Comparison of ENCODE assay signal across 1 cellular context in genomic region chr2:27932396-27932795, GRCh38.
TF ChIP-seq lines count a peak whose summit lies in the region.

No MANE protein-coding gene starts in this region.

TF ChIP-seq in HepG2, 621 proteins besides CTCF, POLR2A, EP300 and RAD21:
- TF ChIP-seq ERF (CRISPR knock-in tag; IDR thresholded peaks at IDR 0.05) = no peak
- TF ChIP-seq, protein P1, sequence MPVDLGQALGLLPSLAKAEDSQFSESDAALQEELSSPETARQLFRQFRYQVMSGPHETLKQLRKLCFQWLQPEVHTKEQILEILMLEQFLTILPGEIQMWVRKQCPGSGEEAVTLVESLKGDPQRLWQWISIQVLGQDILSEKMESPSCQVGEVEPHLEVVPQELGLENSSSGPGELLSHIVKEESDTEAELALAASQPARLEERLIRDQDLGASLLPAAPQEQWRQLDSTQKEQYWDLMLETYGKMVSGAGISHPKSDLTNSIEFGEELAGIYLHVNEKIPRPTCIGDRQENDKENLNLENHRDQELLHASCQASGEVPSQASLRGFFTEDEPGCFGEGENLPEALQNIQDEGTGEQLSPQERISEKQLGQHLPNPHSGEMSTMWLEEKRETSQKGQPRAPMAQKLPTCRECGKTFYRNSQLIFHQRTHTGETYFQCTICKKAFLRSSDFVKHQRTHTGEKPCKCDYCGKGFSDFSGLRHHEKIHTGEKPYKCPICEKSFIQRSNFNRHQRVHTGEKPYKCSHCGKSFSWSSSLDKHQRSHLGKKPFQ (CRISPR knock-in tag; IDR thresholded peaks at IDR 0.05; ENCODE audit: insufficient replicate concordance) = no peak
- TF ChIP-seq EED (CRISPR knock-in tag; IDR thresholded peaks at IDR 0.05) = no peak
- TF ChIP-seq ZNF672 (CRISPR knock-in tag; IDR thresholded peaks at IDR 0.05) = no peak
- TF ChIP-seq KDM5A (IDR thresholded peaks at IDR 0.05; ENCODE audit: borderline replicate concordance, low read length) = no peak
- TF ChIP-seq, protein P2, sequence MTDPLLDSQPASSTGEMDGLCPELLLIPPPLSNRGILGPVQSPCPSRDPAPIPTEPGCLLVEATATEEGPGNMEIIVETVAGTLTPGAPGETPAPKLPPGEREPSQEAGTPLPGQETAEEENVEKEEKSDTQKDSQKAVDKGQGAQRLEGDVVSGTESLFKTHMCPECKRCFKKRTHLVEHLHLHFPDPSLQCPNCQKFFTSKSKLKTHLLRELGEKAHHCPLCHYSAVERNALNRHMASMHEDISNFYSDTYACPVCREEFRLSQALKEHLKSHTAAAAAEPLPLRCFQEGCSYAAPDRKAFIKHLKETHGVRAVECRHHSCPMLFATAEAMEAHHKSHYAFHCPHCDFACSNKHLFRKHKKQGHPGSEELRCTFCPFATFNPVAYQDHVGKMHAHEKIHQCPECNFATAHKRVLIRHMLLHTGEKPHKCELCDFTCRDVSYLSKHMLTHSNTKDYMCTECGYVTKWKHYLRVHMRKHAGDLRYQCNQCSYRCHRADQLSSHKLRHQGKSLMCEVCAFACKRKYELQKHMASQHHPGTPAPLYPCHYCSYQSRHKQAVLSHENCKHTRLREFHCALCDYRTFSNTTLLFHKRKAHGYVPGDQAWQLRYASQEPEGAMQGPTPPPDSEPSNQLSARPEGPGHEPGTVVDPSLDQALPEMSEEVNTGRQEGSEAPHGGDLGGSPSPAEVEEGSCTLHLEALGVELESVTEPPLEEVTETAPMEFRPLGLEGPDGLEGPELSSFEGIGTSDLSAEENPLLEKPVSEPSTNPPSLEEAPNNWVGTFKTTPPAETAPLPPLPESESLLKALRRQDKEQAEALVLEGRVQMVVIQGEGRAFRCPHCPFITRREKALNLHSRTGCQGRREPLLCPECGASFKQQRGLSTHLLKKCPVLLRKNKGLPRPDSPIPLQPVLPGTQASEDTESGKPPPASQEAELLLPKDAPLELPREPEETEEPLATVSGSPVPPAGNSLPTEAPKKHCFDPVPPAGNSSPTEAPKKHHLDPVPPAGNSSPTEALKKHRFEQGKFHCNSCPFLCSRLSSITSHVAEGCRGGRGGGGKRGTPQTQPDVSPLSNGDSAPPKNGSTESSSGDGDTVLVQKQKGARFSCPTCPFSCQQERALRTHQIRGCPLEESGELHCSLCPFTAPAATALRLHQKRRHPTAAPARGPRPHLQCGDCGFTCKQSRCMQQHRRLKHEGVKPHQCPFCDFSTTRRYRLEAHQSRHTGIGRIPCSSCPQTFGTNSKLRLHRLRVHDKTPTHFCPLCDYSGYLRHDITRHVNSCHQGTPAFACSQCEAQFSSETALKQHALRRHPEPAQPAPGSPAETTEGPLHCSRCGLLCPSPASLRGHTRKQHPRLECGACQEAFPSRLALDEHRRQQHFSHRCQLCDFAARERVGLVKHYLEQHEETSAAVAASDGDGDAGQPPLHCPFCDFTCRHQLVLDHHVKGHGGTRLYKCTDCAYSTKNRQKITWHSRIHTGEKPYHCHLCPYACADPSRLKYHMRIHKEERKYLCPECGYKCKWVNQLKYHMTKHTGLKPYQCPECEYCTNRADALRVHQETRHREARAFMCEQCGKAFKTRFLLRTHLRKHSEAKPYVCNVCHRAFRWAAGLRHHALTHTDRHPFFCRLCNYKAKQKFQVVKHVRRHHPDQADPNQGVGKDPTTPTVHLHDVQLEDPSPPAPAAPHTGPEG (CRISPR knock-in tag; IDR thresholded peaks at IDR 0.05) = no peak
- TF ChIP-seq ZNF230 (CRISPR knock-in tag; IDR thresholded peaks at IDR 0.05) = no peak
- no peak for TF ChIP-seq ATF1 (CRISPR knock-in tag; IDR thresholded peaks at IDR 0.05)
- no peak for TF ChIP-seq HOXA7 (CRISPR knock-in tag; IDR thresholded peaks at IDR 0.05)
- no peak for TF ChIP-seq ZNF260 (CRISPR knock-in tag; IDR thresholded peaks at IDR 0.05; ENCODE audit: borderline replicate concordance, low read depth)
- no peak for TF ChIP-seq ZGPAT (CRISPR knock-in tag; IDR thresholded peaks at IDR 0.05)
- no peak for TF ChIP-seq PCBP1 (IDR thresholded peaks at IDR 0.05; ENCODE audit: borderline replicate concordance, low read depth, low read length)
